11 cellular contexts compared by ENCODE assay signal in genomic region chr6:83424392-83425018, GRCh38.
"Had no signal": no experiment of that assay in that cellular context is flagged by ENCODE, and none has a peak within 500 bp of the region (broad histone marks: within the 10 kb centered on the region; RNA-seq: fewer than 3 reads in every experiment).

No MANE protein-coding gene starts in this region.

- H3K27ac ChIP-seq: GM23248 had no signal

- FAIRE-seq: H1, H54 had no signal

- H3K4me3 Mint-ChIP-seq: GM23338, H9, HFFc6 had no signal

- H3K4me3 ChIP-seq: GM23248, GM23338, HAP-1 had no signal

- ATAC-seq: GM23338, HCT116 had no signal

- H3K4me2 ChIP-seq: GM23338 had no signal

- H2AFZ ChIP-seq: GM23248, GM23338 had no signal

- DNase-seq: GM23248, GOT3, H7, H9, HCEC 1CT, HFFc6 had no signal

- H3K27ac Mint-ChIP-seq: GM23338, H9, HFFc6 had no signal

- H3K9ac ChIP-seq: GM23248 had no signal
